Comparison of ENCODE assay signal across 2 cellular contexts in the genomic region with DNA sequence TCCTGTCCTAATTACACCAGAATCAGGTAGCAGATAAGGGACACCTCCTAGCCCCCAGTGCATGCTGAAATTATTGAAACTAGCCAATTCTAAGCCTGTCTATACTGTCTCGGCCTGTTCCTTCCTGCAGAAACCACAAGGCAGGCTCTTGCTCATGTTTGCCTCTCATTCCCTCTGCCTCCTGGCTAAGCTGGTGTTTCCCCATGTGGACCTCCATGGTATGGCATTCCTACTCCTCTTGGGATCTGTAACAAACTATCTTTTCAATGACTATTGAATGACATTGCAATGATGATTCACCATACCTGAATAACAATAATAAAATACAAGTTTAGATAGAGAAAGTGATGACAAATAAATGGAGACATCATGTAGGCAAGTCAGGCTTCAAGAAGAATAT.
TF ChIP-seq lines count a peak whose summit lies in the region.

No MANE protein-coding gene starts in this region.

TF ChIP-seq in GM23338, 12 proteins besides CTCF, POLR2A, EP300 and RAD21:
- TF ChIP-seq CREB1 (CRISPR knock-in tag; IDR thresholded peaks at IDR 0.05; ENCODE audit: low read depth) (no peak), ZNF462 (CRISPR knock-in tag; IDR thresholded peaks at IDR 0.05) (0 out of 2 replicates have a peak, but pooled peaks have one; percentile 11), EZH2phosphoT487 (IDR thresholded peaks at IDR 0.05; ENCODE audit: unreplicated experiment) (no peak)
- TF ChIP-seq, protein P1, sequence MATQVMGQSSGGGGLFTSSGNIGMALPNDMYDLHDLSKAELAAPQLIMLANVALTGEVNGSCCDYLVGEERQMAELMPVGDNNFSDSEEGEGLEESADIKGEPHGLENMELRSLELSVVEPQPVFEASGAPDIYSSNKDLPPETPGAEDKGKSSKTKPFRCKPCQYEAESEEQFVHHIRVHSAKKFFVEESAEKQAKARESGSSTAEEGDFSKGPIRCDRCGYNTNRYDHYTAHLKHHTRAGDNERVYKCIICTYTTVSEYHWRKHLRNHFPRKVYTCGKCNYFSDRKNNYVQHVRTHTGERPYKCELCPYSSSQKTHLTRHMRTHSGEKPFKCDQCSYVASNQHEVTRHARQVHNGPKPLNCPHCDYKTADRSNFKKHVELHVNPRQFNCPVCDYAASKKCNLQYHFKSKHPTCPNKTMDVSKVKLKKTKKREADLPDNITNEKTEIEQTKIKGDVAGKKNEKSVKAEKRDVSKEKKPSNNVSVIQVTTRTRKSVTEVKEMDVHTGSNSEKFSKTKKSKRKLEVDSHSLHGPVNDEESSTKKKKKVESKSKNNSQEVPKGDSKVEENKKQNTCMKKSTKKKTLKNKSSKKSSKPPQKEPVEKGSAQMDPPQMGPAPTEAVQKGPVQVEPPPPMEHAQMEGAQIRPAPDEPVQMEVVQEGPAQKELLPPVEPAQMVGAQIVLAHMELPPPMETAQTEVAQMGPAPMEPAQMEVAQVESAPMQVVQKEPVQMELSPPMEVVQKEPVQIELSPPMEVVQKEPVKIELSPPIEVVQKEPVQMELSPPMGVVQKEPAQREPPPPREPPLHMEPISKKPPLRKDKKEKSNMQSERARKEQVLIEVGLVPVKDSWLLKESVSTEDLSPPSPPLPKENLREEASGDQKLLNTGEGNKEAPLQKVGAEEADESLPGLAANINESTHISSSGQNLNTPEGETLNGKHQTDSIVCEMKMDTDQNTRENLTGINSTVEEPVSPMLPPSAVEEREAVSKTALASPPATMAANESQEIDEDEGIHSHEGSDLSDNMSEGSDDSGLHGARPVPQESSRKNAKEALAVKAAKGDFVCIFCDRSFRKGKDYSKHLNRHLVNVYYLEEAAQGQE (IDR thresholded peaks at IDR 0.05; ENCODE audit: unreplicated experiment) = no peak
- TF ChIP-seq, protein P2, sequence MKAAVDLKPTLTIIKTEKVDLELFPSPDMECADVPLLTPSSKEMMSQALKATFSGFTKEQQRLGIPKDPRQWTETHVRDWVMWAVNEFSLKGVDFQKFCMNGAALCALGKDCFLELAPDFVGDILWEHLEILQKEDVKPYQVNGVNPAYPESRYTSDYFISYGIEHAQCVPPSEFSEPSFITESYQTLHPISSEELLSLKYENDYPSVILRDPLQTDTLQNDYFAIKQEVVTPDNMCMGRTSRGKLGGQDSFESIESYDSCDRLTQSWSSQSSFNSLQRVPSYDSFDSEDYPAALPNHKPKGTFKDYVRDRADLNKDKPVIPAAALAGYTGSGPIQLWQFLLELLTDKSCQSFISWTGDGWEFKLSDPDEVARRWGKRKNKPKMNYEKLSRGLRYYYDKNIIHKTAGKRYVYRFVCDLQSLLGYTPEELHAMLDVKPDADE (IDR thresholded peaks at IDR 0.05) = no peak

TF ChIP-seq in H1, 55 proteins besides CTCF, POLR2A, EP300 and RAD21:
- TF ChIP-seq ASH2L (IDR thresholded peaks at IDR 0.05; ENCODE audit: low read length) = no peak
- no peak for TF ChIP-seq CREB1 (IDR thresholded peaks at IDR 0.05)
- TF ChIP-seq CEBPB (IDR thresholded peaks at IDR 0.05; ENCODE audit: low read depth, low read length) = no peak
- no peak for TF ChIP-seq SAP30 (IDR thresholded peaks at IDR 0.05; ENCODE audit: insufficient read depth, insufficient replicate concordance, low read length)
- TF ChIP-seq ATF2 (IDR thresholded peaks at IDR 0.05; ENCODE audit: low read length) = no peak
- no peak for TF ChIP-seq FOSL1 (IDR thresholded peaks at IDR 0.05; ENCODE audit: insufficient read depth, low read depth, low read length)
